20 cellular contexts compared by ENCODE assay signal in genomic region chr2:241321911-241322310, GRCh38. TPM values are rescaled to one million over a fixed set of nuclear protein-coding genes. Genes with fewer than 3 reads are reported as not detected.
DNase-seq lines count a peak whose midpoint lies in the region; ATAC-seq, FAIRE-seq and TF ChIP-seq lines count a peak whose summit lies in the region.
"Had no signal": no experiment of that assay in that cellular context is flagged by ENCODE, and none has a peak within 500 bp of the region (broad histone marks: within the 10 kb centered on the region; RNA-seq: fewer than 3 reads in every experiment).

No MANE protein-coding gene starts in this region.

- no peak for FAIRE-seq in kidney (lab: Jason Lieb, UNC)
- FAIRE-seq: H1 had no signal

- no peak for ATAC-seq in body of pancreas
- ATAC-seq: left lobe of liver; stimulated activated effector memory CD8-positive, alpha-beta T cell treated with anti-CD3 and anti-CD28 coated beads, Interleukin-12 subunit alpha, Interleukin-12 subunit beta, amount 100 ng/mL, for 72 hours had no signal

- intact Hi-C loops in CD4-positive, alpha-beta memory T cell (cut with micrococcal nuclease), result no loop called here
- intact Hi-C loops in body of pancreas (cut with DNase I), result no loop called here
- intact Hi-C loops in transverse colon (cut with DNase I; ENCODE audit: low total_unique reads), result no loop called here
- intact Hi-C loops in kidney (cut with DNase I), result no loop called here

- no peaks in the 10 kb centered on the region for H3K9me3 ChIP-seq in CD4-positive, alpha-beta memory T cell (ENCODE audit: control insufficient read depth in 1 of 2, low read length in 2 of 2)
- H3K9me3 ChIP-seq in body of pancreas (no peaks in the 10 kb centered on the region), transverse colon (no peaks in the 10 kb centered on the region), kidney (ENCODE audit: control insufficient read depth in 1 of 2, low read length in 2 of 2) (no peaks in the 10 kb centered on the region)
- H3K9me3 ChIP-seq: right atrium auricular region, uterus had no signal

- POLR2A ChIA-PET in CD4-positive, alpha-beta memory T cell (lab: Charles Lee; ENCODE audit: partially characterized antibody), result no interaction called here

- TF ChIP-seq EP300 in transverse colon (IDR thresholded peaks at IDR 0.05; ENCODE audit: low read depth), result no peak

- H3K4me3 ChIP-seq in CD4-positive, alpha-beta memory T cell (ENCODE audit: low read length in 2 of 2), result no peak overlapping the region
- H3K4me3 ChIP-seq in body of pancreas (no peak overlapping the region), transverse colon (no peak overlapping the region), kidney (ENCODE audit: low read length in 2 of 2) (no peak overlapping the region)
- H3K4me3 ChIP-seq: cardiac muscle cell, right atrium auricular region, uterus had no signal

- peaks cover 46 to 79% (median 63%) of the 10 kb centered on the region in 4 donors for H3K4me1 Mint-ChIP-seq in CD4-positive, alpha-beta memory T cell
- peaks cover 52 to 63% (median 60%) of the 10 kb centered on the region in 3 donors for H3K4me1 Mint-ChIP-seq in IgD-negative memory B cell
- H3K4me1 Mint-ChIP-seq in osteocyte (ENCODE audit: unreplicated experiment), result peaks cover 60% of the 10 kb centered on the region

- WGBS in body of pancreas, 2 donors, result 0 to 10% methylated on average over 1 of the region's 1 CpG
- 60% methylated on average over 1 of the region's 1 CpG; no CpG with 5 or more reads in 1 of the 2 donors for WGBS in transverse colon (ENCODE audit: low coverage in 1 of 2), 2 donors

- peaks cover 75% of the 10 kb centered on the region for H3K4me1 ChIP-seq in CD4-positive, alpha-beta memory T cell (ENCODE audit: insufficient read depth, low read length)
- H3K4me1 ChIP-seq in body of pancreas (peaks cover 71% of the 10 kb centered on the region), transverse colon (peaks cover 21 to 76% (median 37%) of the 10 kb centered on the region in 4 donors), kidney (ENCODE audit: control insufficient read depth in 1 of 2, insufficient read depth in 1 of 2, low read depth in 1 of 2, low read length in 2 of 2) (peaks cover 15 to 24% of the 10 kb centered on the region in 2 donors)
- H3K4me1 ChIP-seq: uterus had no signal

- peak overlapping the region in 3 of 8 donors; percentile 27 to 85 (median 76) for H3K4me3 Mint-ChIP-seq in CD4-positive, alpha-beta memory T cell
- H3K4me3 Mint-ChIP-seq in IgD-negative memory B cell, result peak overlapping the region in 2 of 4 donors; percentile 58 to 64
- H3K4me3 Mint-ChIP-seq in osteocyte (ENCODE audit: unreplicated experiment), result no peak overlapping the region
- H3K4me3 Mint-ChIP-seq: stimulated activated effector memory CD8-positive, alpha-beta T cell treated with anti-CD3 and anti-CD28 coated beads, Interleukin-12 subunit alpha, Interleukin-12 subunit beta, amount 100 ng/mL, for 72 hours had no signal

- no peak overlapping the region for H3K9ac ChIP-seq in kidney (ENCODE audit: low read length in 2 of 2)

- CTCF ChIA-PET in CD4-positive, alpha-beta memory T cell (lab: Charles Lee; ENCODE audit: partially characterized antibody), result interaction anchor here (1.3 kb wide), 1 partner anchor 14 kb away, joined by 3 read pairs; no protein-coding TSS in a partner anchor

- H3K27ac ChIP-seq in CD4-positive, alpha-beta memory T cell (ENCODE audit: low read depth, low read length), result no peak overlapping the region
- H3K27ac ChIP-seq in body of pancreas (peak overlapping the region in 3 of 4 donors; percentile 8 to 99 (median 53)), transverse colon (no peak overlapping the region), kidney (ENCODE audit: low read depth in 2 of 2, low read length in 2 of 2) (no peak overlapping the region)
- H3K27ac ChIP-seq: cardiac muscle cell, right atrium auricular region, uterus had no signal

- peaks cover 11 to 61% of the 10 kb centered on the region in 2 donors for H3K36me3 Mint-ChIP-seq in CD4-positive, alpha-beta memory T cell
- H3K36me3 Mint-ChIP-seq in IgD-negative memory B cell (peaks cover 9% of the 10 kb centered on the region), osteocyte (ENCODE audit: unreplicated experiment) (peaks cover 27% of the 10 kb centered on the region)

- in situ Hi-C loops in transverse colon (cut with MboI; ENCODE audit: low pct_ligation_motif_present in 1 of 4, low pct_unique_long_range_greater_than_20kb in 1 of 4, low sequenced_read_pairs in 3 of 4), result no loop called here

- no peaks in the 10 kb centered on the region for H3K9me3 Mint-ChIP-seq in CD4-positive, alpha-beta memory T cell
- no peaks in the 10 kb centered on the region for H3K9me3 Mint-ChIP-seq in IgD-negative memory B cell
- H3K9me3 Mint-ChIP-seq in osteocyte (ENCODE audit: unreplicated experiment), result no peaks in the 10 kb centered on the region
- H3K9me3 Mint-ChIP-seq: naive B cell; stimulated activated effector memory CD8-positive, alpha-beta T cell treated with anti-CD3 and anti-CD28 coated beads, Interleukin-12 subunit alpha, Interleukin-12 subunit beta, amount 100 ng/mL, for 72 hours had no signal

- no peak for TF ChIP-seq POLR2A in body of pancreas (IDR thresholded peaks at IDR 0.05)
- no peak for TF ChIP-seq POLR2A in transverse colon (IDR thresholded peaks at IDR 0.05)

- H3K36me3 ChIP-seq in CD4-positive, alpha-beta memory T cell (ENCODE audit: insufficient read depth, low read length), result peaks cover 18% of the 10 kb centered on the region
- peaks cover 0 to 2% of the 10 kb centered on the region in 2 donors for H3K36me3 ChIP-seq in body of pancreas (replicated peaks in 1 of 2; ENCODE audit: insufficient read depth in 1 of 2, low read depth in 2 of 2)
- peaks cover 0 to 6% (median 1%) of the 10 kb centered on the region in 4 donors for H3K36me3 ChIP-seq in transverse colon
- H3K36me3 ChIP-seq in kidney (ENCODE audit: control insufficient read depth in 1 of 2, insufficient read depth in 2 of 2, low read length in 2 of 2), result peaks cover 4 to 6% of the 10 kb centered on the region in 2 donors
- H3K36me3 ChIP-seq: uterus had no signal

- TF ChIP-seq CTCF in body of pancreas (IDR thresholded peaks at IDR 0.05), result no peak
- no peak for TF ChIP-seq CTCF in osteocyte (IDR thresholded peaks at IDR 0.05)
- no peak for TF ChIP-seq CTCF in transverse colon (IDR thresholded peaks at IDR 0.05)
- no peak for TF ChIP-seq CTCF in kidney (IDR thresholded peaks at IDR 0.05; ENCODE audit: borderline replicate concordance, extremely low read depth, insufficient read depth)

- no peaks in the 10 kb centered on the region for H3K27me3 Mint-ChIP-seq in CD4-positive, alpha-beta memory T cell
- peaks cover 1% of the 10 kb centered on the region for H3K27me3 Mint-ChIP-seq in IgD-negative memory B cell
- H3K27me3 Mint-ChIP-seq in osteocyte (ENCODE audit: unreplicated experiment), result no peaks in the 10 kb centered on the region
- H3K27me3 Mint-ChIP-seq: naive B cell had no signal

- no peak for DNase-seq in CD4-positive, alpha-beta memory T cell
- no peak for DNase-seq in body of pancreas
- no peak for DNase-seq in osteocyte (ENCODE audit: extremely low spot score, unreplicated experiment)
- no peak for DNase-seq in transverse colon
- DNase-seq in cortex of kidney (lab: John Stamatoyannopoulos, UW), result no peak
- no peak for DNase-seq in kidney
- DNase-seq: activated CD8-positive, alpha-beta memory T cell treated with anti-CD3 and anti-CD28 coated beads for 24 hours; naive B cell; NCI-H1930; NCI-H748 treated with DMSO at 0.1 percent for 48 hours; Right ventricle myocardium superior; stimulated activated CD4-positive, alpha-beta T cell treated with anti-CD3 and anti-CD28 coated beads, Interleukin-4, amount 100 ng/mL, for 4 hours; T-helper 9 cell; uterus had no signal

- no peaks in the 10 kb centered on the region for H3K27me3 ChIP-seq in CD4-positive, alpha-beta memory T cell (ENCODE audit: insufficient read depth, low read length)
- H3K27me3 ChIP-seq in body of pancreas (no peaks in the 10 kb centered on the region), transverse colon (no peaks in the 10 kb centered on the region)
- H3K27me3 ChIP-seq: cardiac muscle cell, right atrium auricular region, uterus had no signal

- peak overlapping the region in 4 of 7 donors; percentile 18 to 98 (median 40) for H3K27ac Mint-ChIP-seq in CD4-positive, alpha-beta memory T cell
- H3K27ac Mint-ChIP-seq in IgD-negative memory B cell, result peak overlapping the region in 2 of 3 donors; percentile 3 to 75
- peak overlapping the region; percentile 47 for H3K27ac Mint-ChIP-seq in osteocyte (ENCODE audit: unreplicated experiment)
- H3K27ac Mint-ChIP-seq: stimulated activated effector memory CD8-positive, alpha-beta T cell treated with anti-CD3 and anti-CD28 coated beads, Interleukin-12 subunit alpha, Interleukin-12 subunit beta, amount 100 ng/mL, for 72 hours had no signal

RNA-seq across cellular contexts. Expression of gene SEPTIN2, which starts 6.2 kb away (rescaled TPM):
- 100 to 1,000 TPM; 332 to 362 TPM for total RNA-seq in CD4-positive, alpha-beta memory T cell
- 100 to 1,000 TPM; 187 to 249 TPM for polyA plus RNA-seq in CD4-positive, alpha-beta memory T cell
- polyA plus RNA-seq in IgD-negative memory B cell (134 TPM), kidney (ENCODE audit: insufficient read depth, low read depth, low replicate concordance) (187 TPM)
- total RNA-seq in body of pancreas (100 to 1,000 TPM; 226 to 271 TPM), osteocyte (547 and 557 TPM in 2 replicates), transverse colon (100 to 1,000 TPM; 116 to 264 (median 180) TPM), kidney (435 TPM)

RNA-seq across cellular contexts. Expression of gene HDLBP, which starts 6.4 kb away (rescaled TPM):
- 100 to 1,000 TPM; 166 to 183 TPM for total RNA-seq in CD4-positive, alpha-beta memory T cell
- 10 to 100 TPM; 24.7 to 82.3 TPM for polyA plus RNA-seq in CD4-positive, alpha-beta memory T cell
- 55.3 TPM for polyA plus RNA-seq in IgD-negative memory B cell
- total RNA-seq in body of pancreas, result 100 to 1,000 TPM; 501 to 612 TPM
- total RNA-seq in osteocyte, result 839 and 856 TPM in 2 replicates
- total RNA-seq in transverse colon, result 1,000 to 10,000 TPM in 1 of 4 donors, 100 to 1,000 TPM in 3; 168 to 1,885 (median 314) TPM
- total RNA-seq in kidney, result 356 TPM
- 256 TPM for polyA plus RNA-seq in kidney (ENCODE audit: insufficient read depth, low read depth, low replicate concordance)

RNA-seq across cellular contexts. Expression of gene FARP2, which starts 34.2 kb away (rescaled TPM):
- total RNA-seq in CD4-positive, alpha-beta memory T cell, result 10 to 100 TPM; 17.2 to 21.8 TPM
- polyA plus RNA-seq in CD4-positive, alpha-beta memory T cell, result 1 to 10 TPM; 3.9 to 5.5 TPM
- polyA plus RNA-seq in IgD-negative memory B cell, result 21.9 TPM
- 10 to 100 TPM; 30.1 to 44.2 TPM for total RNA-seq in body of pancreas
- total RNA-seq in osteocyte, result 54.5 and 70.1 TPM in 2 replicates
- 100 to 1,000 TPM in 3 of 4 donors, 10 to 100 TPM in 1; 96.5 to 164 (median 136) TPM for total RNA-seq in transverse colon
- total RNA-seq in kidney, result 50.5 TPM
- 20.3 TPM for polyA plus RNA-seq in kidney (ENCODE audit: insufficient read depth, low read depth, low replicate concordance)

Comparison
In these comparisons a context has a peak if more than half of its experiments do, and no peak if none do; other contexts are left out.
1. H3K27ac ChIP-seq: peak in body of pancreas (3 of 4); none in CD4-positive, alpha-beta memory T cell (single experiment), transverse colon (0 of 4) and kidney (0 of 2).
2. Peak in every context shown above with its lines, with median percentiles within 50 percentile points of each other: H3K27ac Mint-ChIP-seq.